ENCODE assay signal across 20 cellular contexts in the genomic region with DNA sequence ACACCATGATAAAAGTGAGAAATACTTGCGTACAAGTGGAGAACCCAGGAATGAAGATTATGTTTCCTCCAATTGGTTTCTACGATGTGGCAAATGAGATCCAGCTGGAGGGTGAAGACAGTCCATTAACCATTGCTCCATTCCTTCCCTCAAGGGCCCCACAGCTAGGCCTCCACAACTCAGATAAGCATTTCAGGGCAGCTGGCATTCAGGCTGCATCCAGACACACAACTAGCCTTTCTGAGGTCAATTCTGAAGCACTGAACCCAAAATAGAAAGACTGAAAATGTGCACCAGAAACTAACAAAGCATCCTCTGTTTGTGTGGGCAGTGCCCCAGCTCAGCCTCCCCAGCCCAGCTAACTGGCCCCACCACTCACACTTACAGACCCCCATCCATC.
DNase-seq lines count a peak whose midpoint lies in the region; ATAC-seq and TF ChIP-seq lines count a peak whose summit lies in the region.
"Had no signal": no experiment of that assay in that cellular context is flagged by ENCODE, and none has a peak within 500 bp of the region (broad histone marks: within the 10 kb centered on the region; RNA-seq: fewer than 3 reads in every experiment).

No MANE protein-coding gene starts in this region.

- no peak overlapping the region for H3K4me3 ChIP-seq in foreskin fibroblast (ENCODE audit: low read depth in 1 of 2, low read length in 2 of 2)
- H3K4me3 ChIP-seq: heart left ventricle, SK-N-MC, tibial nerve had no signal

- peak; percentile 25 for DNase-seq in EH (ENCODE audit: low read depth)
- peak; percentile 47 to 79 for DNase-seq in foreskin fibroblast
- peak; percentile 24 for DNase-seq in putamen (ENCODE audit: low spot score)
- no peak for DNase-seq in stimulated activated naive CD4-positive, alpha-beta T cell (lab: John Stamatoyannopoulos, UW)
- no peak for DNase-seq in HUDEP-2 (lab: John Stamatoyannopoulos, UW; ENCODE audit: unreplicated experiment in 76 of 76)
- DNase-seq: activated CD4-positive, alpha-beta memory T cell treated with anti-CD3 and anti-CD28 coated beads for 36 hours; activated gamma-delta T cell; AML-193; amygdala; effector CD4-positive, alpha-beta T cell; EL; H7; heart left ventricle; NCI-H187; stimulated activated naive CD8-positive, alpha-beta T cell treated with anti-CD3 and anti-CD28 coated beads, Interleukin-15, Interleukin-2, amounts not matched to agents 100 U/mL and 50 U/mL, for 24 hours had no signal

- no peak for TF ChIP-seq CTCF in foreskin fibroblast (IDR thresholded peaks at IDR 0.05; ENCODE audit: low read depth, low read length)

- peak; percentile 43; the same call in 1 of the 3 replicates for ATAC-seq in SK-N-SH treated with all-trans-retinoic acid at 6 μM for 48 hours
- no peak for ATAC-seq in HG03432 (IDR thresholded peaks at IDR 0.05; ENCODE audit: unreplicated experiment)
- ATAC-seq: stimulated activated naive CD8-positive, alpha-beta T cell treated with anti-CD3 and anti-CD28 coated beads, Interleukin-15, Interleukin-2, amounts not matched to agents 100 U/mL and 50 U/mL, for 24 hours; WTC11 had no signal

TF ChIP-seq in SK-N-SH treated with all-trans-retinoic acid at 6 μM for 48 hours, 23 proteins besides CTCF, POLR2A, EP300 and RAD21:
- TF ChIP-seq, protein P1, sequence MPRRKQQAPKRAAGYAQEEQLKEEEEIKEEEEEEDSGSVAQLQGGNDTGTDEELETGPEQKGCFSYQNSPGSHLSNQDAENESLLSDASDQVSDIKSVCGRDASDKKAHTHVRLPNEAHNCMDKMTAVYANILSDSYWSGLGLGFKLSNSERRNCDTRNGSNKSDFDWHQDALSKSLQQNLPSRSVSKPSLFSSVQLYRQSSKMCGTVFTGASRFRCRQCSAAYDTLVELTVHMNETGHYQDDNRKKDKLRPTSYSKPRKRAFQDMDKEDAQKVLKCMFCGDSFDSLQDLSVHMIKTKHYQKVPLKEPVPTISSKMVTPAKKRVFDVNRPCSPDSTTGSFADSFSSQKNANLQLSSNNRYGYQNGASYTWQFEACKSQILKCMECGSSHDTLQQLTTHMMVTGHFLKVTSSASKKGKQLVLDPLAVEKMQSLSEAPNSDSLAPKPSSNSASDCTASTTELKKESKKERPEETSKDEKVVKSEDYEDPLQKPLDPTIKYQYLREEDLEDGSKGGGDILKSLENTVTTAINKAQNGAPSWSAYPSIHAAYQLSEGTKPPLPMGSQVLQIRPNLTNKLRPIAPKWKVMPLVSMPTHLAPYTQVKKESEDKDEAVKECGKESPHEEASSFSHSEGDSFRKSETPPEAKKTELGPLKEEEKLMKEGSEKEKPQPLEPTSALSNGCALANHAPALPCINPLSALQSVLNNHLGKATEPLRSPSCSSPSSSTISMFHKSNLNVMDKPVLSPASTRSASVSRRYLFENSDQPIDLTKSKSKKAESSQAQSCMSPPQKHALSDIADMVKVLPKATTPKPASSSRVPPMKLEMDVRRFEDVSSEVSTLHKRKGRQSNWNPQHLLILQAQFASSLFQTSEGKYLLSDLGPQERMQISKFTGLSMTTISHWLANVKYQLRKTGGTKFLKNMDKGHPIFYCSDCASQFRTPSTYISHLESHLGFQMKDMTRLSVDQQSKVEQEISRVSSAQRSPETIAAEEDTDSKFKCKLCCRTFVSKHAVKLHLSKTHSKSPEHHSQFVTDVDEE (CRISPR knock-in tag; IDR thresholded peaks at IDR 0.05): no peak
- TF ChIP-seq, protein P2, sequence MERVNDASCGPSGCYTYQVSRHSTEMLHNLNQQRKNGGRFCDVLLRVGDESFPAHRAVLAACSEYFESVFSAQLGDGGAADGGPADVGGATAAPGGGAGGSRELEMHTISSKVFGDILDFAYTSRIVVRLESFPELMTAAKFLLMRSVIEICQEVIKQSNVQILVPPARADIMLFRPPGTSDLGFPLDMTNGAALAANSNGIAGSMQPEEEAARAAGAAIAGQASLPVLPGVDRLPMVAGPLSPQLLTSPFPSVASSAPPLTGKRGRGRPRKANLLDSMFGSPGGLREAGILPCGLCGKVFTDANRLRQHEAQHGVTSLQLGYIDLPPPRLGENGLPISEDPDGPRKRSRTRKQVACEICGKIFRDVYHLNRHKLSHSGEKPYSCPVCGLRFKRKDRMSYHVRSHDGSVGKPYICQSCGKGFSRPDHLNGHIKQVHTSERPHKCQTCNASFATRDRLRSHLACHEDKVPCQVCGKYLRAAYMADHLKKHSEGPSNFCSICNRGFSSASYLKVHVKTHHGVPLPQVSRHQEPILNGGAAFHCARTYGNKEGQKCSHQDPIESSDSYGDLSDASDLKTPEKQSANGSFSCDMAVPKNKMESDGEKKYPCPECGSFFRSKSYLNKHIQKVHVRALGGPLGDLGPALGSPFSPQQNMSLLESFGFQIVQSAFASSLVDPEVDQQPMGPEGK (CRISPR knock-in tag; IDR thresholded peaks at IDR 0.05; ENCODE audit: borderline replicate concordance): no peak
- TF ChIP-seq TCF4 (CRISPR knock-in tag; IDR thresholded peaks at IDR 0.05; ENCODE audit: borderline replicate concordance) (no peak), GLIS3 (CRISPR knock-in tag; IDR thresholded peaks at IDR 0.05) (no peak), PPARA (CRISPR knock-in tag; IDR thresholded peaks at IDR 0.05; ENCODE audit: borderline replicate concordance) (no peak), ZNF8 (CRISPR knock-in tag; IDR thresholded peaks at IDR 0.05) (no peak)
- TF ChIP-seq, protein P3, sequence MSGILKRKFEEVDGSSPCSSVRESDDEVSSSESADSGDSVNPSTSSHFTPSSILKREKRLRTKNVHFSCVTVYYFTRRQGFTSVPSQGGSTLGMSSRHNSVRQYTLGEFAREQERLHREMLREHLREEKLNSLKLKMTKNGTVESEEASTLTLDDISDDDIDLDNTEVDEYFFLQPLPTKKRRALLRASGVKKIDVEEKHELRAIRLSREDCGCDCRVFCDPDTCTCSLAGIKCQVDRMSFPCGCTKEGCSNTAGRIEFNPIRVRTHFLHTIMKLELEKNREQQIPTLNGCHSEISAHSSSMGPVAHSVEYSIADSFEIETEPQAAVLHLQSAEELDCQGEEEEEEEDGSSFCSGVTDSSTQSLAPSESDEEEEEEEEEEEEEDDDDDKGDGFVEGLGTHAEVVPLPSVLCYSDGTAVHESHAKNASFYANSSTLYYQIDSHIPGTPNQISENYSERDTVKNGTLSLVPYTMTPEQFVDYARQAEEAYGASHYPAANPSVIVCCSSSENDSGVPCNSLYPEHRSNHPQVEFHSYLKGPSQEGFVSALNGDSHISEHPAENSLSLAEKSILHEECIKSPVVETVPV (CRISPR knock-in tag; IDR thresholded peaks at IDR 0.05): no peak

Comparison
In these comparisons a context has a peak if more than half of its experiments do, and no peak if none do; other contexts are left out.
1. DNase-seq: peak in EH (single experiment), foreskin fibroblast (2 of 2) and putamen (single experiment); none in stimulated activated naive CD4-positive, alpha-beta T cell (0 of 6) and HUDEP-2 (0 of 76).